10 cellular contexts compared by ENCODE assay signal in the genomic region with DNA sequence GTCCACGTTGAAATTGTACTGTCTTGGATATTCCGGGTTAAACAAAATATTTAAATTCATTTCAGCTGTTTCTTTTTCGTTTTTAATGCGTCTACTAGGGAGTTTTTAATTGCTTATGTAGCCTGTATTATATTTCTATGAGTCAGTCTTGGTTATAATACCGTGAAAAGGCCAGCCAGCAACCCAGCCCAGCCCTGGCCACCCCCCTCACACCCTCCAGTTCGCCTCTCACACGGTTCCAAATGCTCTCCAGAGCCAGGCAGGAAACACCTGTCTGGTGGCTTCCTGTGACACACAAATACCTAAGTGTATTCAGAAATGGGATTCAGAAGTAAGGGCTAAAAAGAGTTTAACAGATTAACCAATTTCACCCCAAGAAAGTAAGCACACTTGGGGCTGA. TPM values are rescaled to one million over a fixed set of nuclear protein-coding genes. Genes with fewer than 3 reads are reported as not detected.
DNase-seq lines count a peak whose midpoint lies in the region; ATAC-seq and TF ChIP-seq lines count a peak whose summit lies in the region.
"Had no signal": no experiment of that assay in that cellular context is flagged by ENCODE, and none has a peak within 500 bp of the region (broad histone marks: within the 10 kb centered on the region; RNA-seq: fewer than 3 reads in every experiment).

No MANE protein-coding gene starts in this region.

- H3K9me3 ChIP-seq in SK-N-SH (no peaks in the 10 kb centered on the region), mammary epithelial cell (replicated peaks; ENCODE audit: insufficient read depth, low read length) (no peaks in the 10 kb centered on the region)
- H3K9me3 ChIP-seq: thoracic aorta had no signal

- H3K27me3 Mint-ChIP-seq in naive thymus-derived CD8-positive, alpha-beta T cell = no peaks in the 10 kb centered on the region

- peak overlapping the region in 4 of 10 donors; percentile 24 to 58 (median 42) for H3K27ac Mint-ChIP-seq in naive thymus-derived CD8-positive, alpha-beta T cell

- POLR2A ChIA-PET in SK-N-SH (lab: Yijun Ruan, JAX) = no interaction called here
- POLR2A ChIA-PET in naive thymus-derived CD8-positive, alpha-beta T cell (lab: Charles Lee) = no interaction called here

- no peak for ATAC-seq in SK-N-SH treated with all-trans-retinoic acid at 6 μM for 48 hours
- ATAC-seq in GM21515 (IDR thresholded peaks at IDR 0.05; ENCODE audit: unreplicated experiment) = no peak
- ATAC-seq in naive thymus-derived CD8-positive, alpha-beta T cell = no peak
- ATAC-seq in GM21381 (IDR thresholded peaks at IDR 0.05; ENCODE audit: unreplicated experiment) = no peak
- ATAC-seq: Panc1 had no signal

- peaks cover 0 to 4% of the 10 kb centered on the region in 2 experiments for H3K36me3 ChIP-seq in SK-N-SH (replicated peaks in 1 of 2; ENCODE audit: control insufficient read depth in 1 of 2, insufficient read depth in 2 of 2, low read length in 1 of 2)
- H3K36me3 ChIP-seq in mammary epithelial cell (ENCODE audit: insufficient read depth, low read length) = no peaks in the 10 kb centered on the region
- H3K36me3 ChIP-seq in rectal smooth muscle tissue (ENCODE audit: control insufficient read depth, insufficient read depth, low read length) = no peaks in the 10 kb centered on the region
- H3K36me3 ChIP-seq: thoracic aorta had no signal

- DNase-seq in SK-N-SH (no peak), NCI-H187 treated with DMSO at 0.1 percent for 48 hours (lab: John Stamatoyannopoulos, UW) (peak; percentile 27), mammary epithelial cell (peak; percentile 16)
- no peak for DNase-seq in naive thymus-derived CD8-positive, alpha-beta T cell

- H4K20me1 ChIP-seq in SK-N-SH (ENCODE audit: insufficient read depth) (no peaks in the 10 kb centered on the region; the same call in 1 of the 2 replicates), mammary epithelial cell (ENCODE audit: insufficient read depth, low read length) (no peaks in the 10 kb centered on the region)

- in situ Hi-C loops in mammary epithelial cell (cut with MboI; ENCODE audit: low sequenced_read_pairs in 2 of 2) = no loop called here

- CTCF ChIA-PET in SK-N-SH (lab: Yijun Ruan, JAX) = interaction anchor here (8.3 kb wide), 1 partner anchor 59 kb away, joined by 59 read pairs; no protein-coding TSS in a partner anchor
- CTCF ChIA-PET in mammary epithelial cell (lab: Charles Lee; ENCODE audit: low non-redundant PET) = no interaction called here

- no peak for TF ChIP-seq RAD21 in SK-N-SH (IDR thresholded peaks at IDR 0.05; ENCODE audit: low read length)

- peak overlapping the region in 4 of 10 donors; percentile 18 to 54 (median 40) for H3K4me3 Mint-ChIP-seq in naive thymus-derived CD8-positive, alpha-beta T cell

- no peaks in the 10 kb centered on the region for H3K27me3 ChIP-seq in SK-N-SH (ENCODE audit: insufficient read depth)
- no peaks in the 10 kb centered on the region for H3K27me3 ChIP-seq in mammary epithelial cell (ENCODE audit: insufficient read depth, low read length)
- H3K27me3 ChIP-seq in rectal smooth muscle tissue (ENCODE audit: control insufficient read depth, insufficient read depth, low read length) = no peaks in the 10 kb centered on the region

- H3K79me2 ChIP-seq in SK-N-SH (ENCODE audit: insufficient read depth) = peaks cover 22% of the 10 kb centered on the region; the same call in 1 of the 2 replicates
- peaks cover 33% of the 10 kb centered on the region for H3K79me2 ChIP-seq in mammary epithelial cell (ENCODE audit: insufficient read depth, low read length)

- no peak overlapping the region for H2AFZ ChIP-seq in SK-N-SH (ENCODE audit: low read depth)
- H2AFZ ChIP-seq in mammary epithelial cell (ENCODE audit: low read depth, low read length) = no peak overlapping the region

- TF ChIP-seq CTCF in SK-N-SH (IDR thresholded peaks at IDR 0.05) = no peak
- no peak for TF ChIP-seq CTCF in mammary epithelial cell (conservative IDR thresholded peaks at IDR 0.05 in 1 of 2, IDR thresholded peaks at IDR 0.05 in 1 of 2; ENCODE audit: extremely low read depth in 1 of 2, insufficient read depth in 1 of 2, low read depth in 1 of 2, low read length in 2 of 2)

- H3K4me3 ChIP-seq in SK-N-SH (ENCODE audit: low read depth in 2 of 2, low read length in 1 of 2) (no peak overlapping the region), mammary epithelial cell (replicated peaks in 1 of 3; ENCODE audit: insufficient read depth in 1 of 3, low read depth in 2 of 3, low read length in 3 of 3) (no peak overlapping the region), rectal smooth muscle tissue (ENCODE audit: low read length) (no peak overlapping the region)
- H3K4me3 ChIP-seq: thoracic aorta had no signal

- H3K4me2 ChIP-seq in SK-N-SH = no peak overlapping the region
- no peak overlapping the region for H3K4me2 ChIP-seq in mammary epithelial cell (ENCODE audit: insufficient read depth, low read depth, low read length)

- dilution Hi-C loops in mammary epithelial cell (cut with HindIII; ENCODE audit: low sequenced_read_pairs) = no loop called here

- peaks cover 26 to 33% of the 10 kb centered on the region in 2 experiments; a peak in 3 of 4 replicates for H3K4me1 ChIP-seq in SK-N-SH (ENCODE audit: control insufficient read depth in 1 of 2, insufficient read depth in 2 of 2, low read depth in 1 of 2, low read length in 1 of 2)
- H3K4me1 ChIP-seq in mammary epithelial cell (ENCODE audit: insufficient read depth, low read length) = peaks cover 36% of the 10 kb centered on the region
- H3K4me1 ChIP-seq in rectal smooth muscle tissue (ENCODE audit: control insufficient read depth, insufficient read depth, low read length) = no peaks in the 10 kb centered on the region

- peaks cover 7% of the 10 kb centered on the region for H3F3A ChIP-seq in SK-N-SH (replicated peaks; ENCODE audit: insufficient read depth)

- TF ChIP-seq EP300 in SK-N-SH (IDR thresholded peaks at IDR 0.05; ENCODE audit: borderline replicate concordance in 1 of 2, low read depth in 1 of 2, low read length in 1 of 2) = no peak

- H3K9me2 ChIP-seq in SK-N-SH = no peaks in the 10 kb centered on the region

- peaks cover 0 to 31% (median 17%) of the 10 kb centered on the region in 3 donors for H3K36me3 Mint-ChIP-seq in naive thymus-derived CD8-positive, alpha-beta T cell

- intact Hi-C loops in mammary epithelial cell (cut with micrococcal nuclease) = no loop called here

- 61% methylated on average over 7 of the region's 7 CpGs for WGBS in SK-N-SH (ENCODE audit: low lambda C conversion rate)
- 68% methylated on average over 7 of the region's 7 CpGs for whole genome bisulfite sequencing in mammary epithelial cell (ENCODE audit: low coverage, missing lambda C conversion rate)

- H3K4me1 Mint-ChIP-seq in naive thymus-derived CD8-positive, alpha-beta T cell = peaks cover 27 to 82% (median 72%) of the 10 kb centered on the region in 4 donors

- H3K9ac ChIP-seq in SK-N-SH (no peak overlapping the region), mammary epithelial cell (ENCODE audit: insufficient read depth, low read length) (no peak overlapping the region), rectal smooth muscle tissue (ENCODE audit: low read length) (no peak overlapping the region)

- H3K9me3 Mint-ChIP-seq in naive thymus-derived CD8-positive, alpha-beta T cell = no peaks in the 10 kb centered on the region

- H3K27ac ChIP-seq in SK-N-SH (ENCODE audit: low read depth in 2 of 2, low read length in 1 of 2) (no peak overlapping the region), mammary epithelial cell (ENCODE audit: insufficient read depth, low read depth, low read length) (no peak overlapping the region), rectal smooth muscle tissue (ENCODE audit: low read depth, low read length) (peak overlapping the region; percentile 6)

- no TSS peak for BruUV-seq in mammary epithelial cell (replicated peaks; lab: Mats Ljungman, UMichigan)

TF ChIP-seq in SK-N-SH, 30 proteins besides CTCF, POLR2A, EP300 and RAD21:
- TF ChIP-seq TCF12 (IDR thresholded peaks at IDR 0.05) (0 out of 2 replicates have a peak, but pooled peaks have one; percentile 12), NRF1 (IDR thresholded peaks at IDR 0.05; ENCODE audit: low read depth, low read length) (no peak)
TF ChIP-seq in SK-N-SH: peak in this region for 1.

TF ChIP-seq in SK-N-SH treated with all-trans-retinoic acid at 6 μM for 48 hours, 23 proteins besides CTCF, POLR2A, EP300 and RAD21 (continues in another document):
- TF ChIP-seq ZNF565 (CRISPR knock-in tag; conservative IDR thresholded peaks at IDR 0.05; ENCODE audit: low read depth) (no peak), ESRRG (CRISPR knock-in tag; IDR thresholded peaks at IDR 0.05) (no peak), ZFP30 (CRISPR knock-in tag; IDR thresholded peaks at IDR 0.05) (no peak), ARNTL (CRISPR knock-in tag; IDR thresholded peaks at IDR 0.05; ENCODE audit: borderline replicate concordance, low read depth) (no peak), GLIS3 (CRISPR knock-in tag; IDR thresholded peaks at IDR 0.05) (no peak), ZNF70 (CRISPR knock-in tag; IDR thresholded peaks at IDR 0.05) (no peak)
- TF ChIP-seq, protein P1, sequence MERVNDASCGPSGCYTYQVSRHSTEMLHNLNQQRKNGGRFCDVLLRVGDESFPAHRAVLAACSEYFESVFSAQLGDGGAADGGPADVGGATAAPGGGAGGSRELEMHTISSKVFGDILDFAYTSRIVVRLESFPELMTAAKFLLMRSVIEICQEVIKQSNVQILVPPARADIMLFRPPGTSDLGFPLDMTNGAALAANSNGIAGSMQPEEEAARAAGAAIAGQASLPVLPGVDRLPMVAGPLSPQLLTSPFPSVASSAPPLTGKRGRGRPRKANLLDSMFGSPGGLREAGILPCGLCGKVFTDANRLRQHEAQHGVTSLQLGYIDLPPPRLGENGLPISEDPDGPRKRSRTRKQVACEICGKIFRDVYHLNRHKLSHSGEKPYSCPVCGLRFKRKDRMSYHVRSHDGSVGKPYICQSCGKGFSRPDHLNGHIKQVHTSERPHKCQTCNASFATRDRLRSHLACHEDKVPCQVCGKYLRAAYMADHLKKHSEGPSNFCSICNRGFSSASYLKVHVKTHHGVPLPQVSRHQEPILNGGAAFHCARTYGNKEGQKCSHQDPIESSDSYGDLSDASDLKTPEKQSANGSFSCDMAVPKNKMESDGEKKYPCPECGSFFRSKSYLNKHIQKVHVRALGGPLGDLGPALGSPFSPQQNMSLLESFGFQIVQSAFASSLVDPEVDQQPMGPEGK (CRISPR knock-in tag; IDR thresholded peaks at IDR 0.05; ENCODE audit: borderline replicate concordance) = no peak

RNA-seq across cellular contexts. Expression of a gene that starts 4.4 kb away (rescaled TPM):
- polyA plus RNA-seq in SK-N-SH (2012; rRNA removed) = 29.5 and 32.3 TPM in 2 replicates
- polyA plus RNA-seq in SK-N-SH (2012; cell fraction: cytosol; rRNA removed) = 27.5 and 29.2 TPM in 2 replicates
- 33.0 and 35.2 TPM in 2 replicates for polyA plus RNA-seq in SK-N-SH (2012; cell fraction: nucleus; rRNA removed)
- total RNA-seq in mammary epithelial cell = 10 to 100 TPM; 15.4 to 21.0 TPM
- 20.1 TPM for polyA plus RNA-seq in mammary epithelial cell
- 10.6 TPM for polyA minus RNA-seq in mammary epithelial cell
- 1 to 10 TPM; 4.4 to 4.8 TPM for total RNA-seq in naive thymus-derived CD8-positive, alpha-beta T cell
- polyA plus RNA-seq in naive thymus-derived CD8-positive, alpha-beta T cell = 10 to 100 TPM; 12.1 to 26.1 (median 13.7) TPM

Comparison
In these comparisons a context has a peak if more than half of its experiments do, and no peak if none do; other contexts are left out.
1. DNase-seq: peak in NCI-H187 treated with DMSO at 0.1 percent for 48 hours (single experiment) and mammary epithelial cell (single experiment); none in SK-N-SH (single experiment) and naive thymus-derived CD8-positive, alpha-beta T cell (0 of 10).